ENCODE assay signal across 22 cellular contexts in genomic region chr21:27086630-27087029, GRCh38.
"Had no signal": no experiment of that assay in that cellular context is flagged by ENCODE, and none has a peak within 500 bp of the region (broad histone marks: within the 10 kb centered on the region; RNA-seq: fewer than 3 reads in every experiment).

No MANE protein-coding gene starts in this region.

- DNase-seq: dermis blood vessel endothelial cell; dorsolateral prefrontal cortex; effector CD4-positive, alpha-beta T cell; effector memory CD4-positive, alpha-beta T cell; foreskin keratinocyte; heart left ventricle; hypothalamus; immature natural killer cell; islet precursor cell; left cardiac atrium; left lung; left ventricle myocardium superior; lower lobe of right lung; mesenchymal stem cell; mucosa of descending colon had no signal

- H2AFZ ChIP-seq: hepatocyte had no signal

- H3K36me3 ChIP-seq: esophagus muscularis mucosa, gastroesophageal sphincter, heart left ventricle, left lung, lower lobe of right lung had no signal

- H3K4me1 Mint-ChIP-seq: immature natural killer cell had no signal

- H3K36me3 Mint-ChIP-seq: immature natural killer cell, mesothelial cell of epicardium had no signal

- FAIRE-seq: endothelial cell of umbilical vein, frontal cortex had no signal

- H3K4me3 ChIP-seq: coronary artery, dorsolateral prefrontal cortex, esophagus muscularis mucosa, gastroesophageal sphincter, heart left ventricle, hepatocyte, left lung, lower lobe of right lung, mucosa of descending colon had no signal

- H3K9me3 ChIP-seq: esophagus muscularis mucosa, gastroesophageal sphincter, left lung, lower lobe of right lung, mucosa of descending colon had no signal

- H3K4me2 ChIP-seq: hepatocyte had no signal

- H3K27ac Mint-ChIP-seq: immature natural killer cell had no signal

- H3K4me1 ChIP-seq: foreskin keratinocyte, left lung, lower lobe of right lung had no signal

- H3K27me3 ChIP-seq: dorsolateral prefrontal cortex, esophagus muscularis mucosa, foreskin keratinocyte, gastroesophageal sphincter, heart left ventricle, hepatocyte, left lung had no signal

- ATAC-seq: foreskin keratinocyte, gastroesophageal sphincter, heart left ventricle, left cardiac atrium, left lung, left ventricle myocardium superior, lower lobe of right lung, mucosa of descending colon had no signal

- H3K4me3 Mint-ChIP-seq: immature natural killer cell, mesothelial cell of epicardium had no signal

- H3K27ac ChIP-seq: coronary artery, dorsolateral prefrontal cortex, esophagus muscularis mucosa, foreskin keratinocyte, gastroesophageal sphincter, heart left ventricle, hepatocyte, left lung, lower lobe of right lung had no signal

- H3K79me2 ChIP-seq: hepatocyte had no signal
